Comparison of ENCODE assay signal across 9 cellular contexts in the genomic region with DNA sequence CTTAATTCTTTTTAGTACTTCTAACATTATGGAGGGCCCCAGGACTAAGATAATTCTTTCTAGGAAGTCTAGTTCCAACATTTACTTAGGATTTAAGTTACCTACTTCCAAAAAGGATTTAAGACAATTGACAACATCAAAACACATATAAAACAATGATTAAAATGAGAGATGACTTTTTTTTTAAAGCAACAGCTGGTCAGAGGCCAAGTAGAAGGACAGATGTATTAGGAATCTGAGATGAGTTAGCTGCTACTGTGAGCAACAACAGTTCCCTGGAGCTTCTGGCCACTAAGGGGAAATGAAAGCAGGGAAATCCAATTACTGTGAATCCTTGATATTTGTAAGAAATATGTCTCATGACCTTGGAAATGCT.
DNase-seq lines count a peak whose midpoint lies in the region; ATAC-seq and TF ChIP-seq lines count a peak whose summit lies in the region.
"Had no signal": no experiment of that assay in that cellular context is flagged by ENCODE, and none has a peak within 500 bp of the region (broad histone marks: within the 10 kb centered on the region; RNA-seq: fewer than 3 reads in every experiment).

No MANE protein-coding gene starts in this region.

- H3K9me2 ChIP-seq in neural cell (ENCODE audit: insufficient read depth, low read length) = no peaks in the 10 kb centered on the region
- H3K9me2 ChIP-seq in PC-3 (replicated peaks; ENCODE audit: low read length) = no peaks in the 10 kb centered on the region

- H4K20me1 ChIP-seq in neural cell (ENCODE audit: insufficient read depth) = no peaks in the 10 kb centered on the region
- H4K20me1 ChIP-seq in PC-3 (ENCODE audit: low read length) = no peaks in the 10 kb centered on the region

- H3K9me3 ChIP-seq in neural cell (ENCODE audit: low read length) (no peaks in the 10 kb centered on the region), PC-3 (ENCODE audit: low read length) (no peaks in the 10 kb centered on the region), WERI-Rb-1 (ENCODE audit: severe bottlenecking) (no peaks in the 10 kb centered on the region), left lung (no peaks in the 10 kb centered on the region)

- peaks cover 0 to 8% (median 2%) of the 10 kb centered on the region in 5 experiments for H3K9me3 Mint-ChIP-seq in brain

- no peak overlapping the region for H3K4me2 ChIP-seq in neural cell (ENCODE audit: low read length)
- no peak overlapping the region for H3K4me2 ChIP-seq in PC-3 (ENCODE audit: low read length)

- intact Hi-C loops in PC-3 (cut with micrococcal nuclease) = loop anchor here (1.0 to 10.0 kb wide), 4 partner anchors 81 to 904 kb away; no protein-coding TSS in a partner anchor
- intact Hi-C loops in left lung (cut with DNase I) = no loop called here

- no peak for TF ChIP-seq EP300 in neural cell (conservative IDR thresholded peaks at IDR 0.05; ENCODE audit: poor library complexity, severe bottlenecking)

- no peak for ATAC-seq in PC-3
- ATAC-seq in HG02870 (IDR thresholded peaks at IDR 0.05; ENCODE audit: unreplicated experiment) = no peak
- ATAC-seq in left lung = no peak

- DNase-seq in CD1c-positive myeloid dendritic cell (ENCODE audit: extremely low spot score) (peak; percentile 65), LHCN-M2 (ENCODE audit: low read depth) (peak; percentile 70), PC-3 (no peak), WERI-Rb-1 (no peak), left lung (no peak)
- DNase-seq: cerebellar nuclear complex had no signal

- H2AFZ ChIP-seq in neural cell (ENCODE audit: low read depth, low read length) (no peak overlapping the region), PC-3 (ENCODE audit: low read length) (no peak overlapping the region)

- peaks cover 29% of the 10 kb centered on the region for H3K4me1 Mint-ChIP-seq in brain

- H3K36me3 ChIP-seq in neural cell (ENCODE audit: insufficient read depth, low read length) (no peaks in the 10 kb centered on the region), PC-3 (ENCODE audit: low read depth, low read length) (no peaks in the 10 kb centered on the region), WERI-Rb-1 (no peaks in the 10 kb centered on the region), left lung (no peaks in the 10 kb centered on the region)

- H3K27ac Mint-ChIP-seq in brain = peak overlapping the region in 4 of 5 experiments; percentile 79 to 91 (median 85)

- no TSS peak for BruUV-seq in PC-3 (replicated peaks; lab: Mats Ljungman, UMichigan)

- H3K9ac ChIP-seq in neural cell (ENCODE audit: low read length) (no peak overlapping the region), PC-3 (ENCODE audit: low read length) (no peak overlapping the region)

- H3K4me1 ChIP-seq in PC-3 (ENCODE audit: insufficient read depth, low read length) = peaks cover 8% of the 10 kb centered on the region
- peaks cover 0 to 15% of the 10 kb centered on the region in 2 donors for H3K4me1 ChIP-seq in left lung

- H3K79me2 ChIP-seq in neural cell (replicated peaks; ENCODE audit: insufficient read depth, low read length) (no peaks in the 10 kb centered on the region), PC-3 (ENCODE audit: low read length) (no peaks in the 10 kb centered on the region)

- no peak overlapping the region for H3K27ac ChIP-seq in neural cell (ENCODE audit: low read length)
- H3K27ac ChIP-seq in PC-3 (ENCODE audit: low read length) = no peak overlapping the region
- H3K27ac ChIP-seq in WERI-Rb-1 = no peak overlapping the region
- no peak overlapping the region for H3K27ac ChIP-seq in left lung

- H3K4me3 ChIP-seq in neural cell (ENCODE audit: low read length) (no peak overlapping the region), PC-3 (ENCODE audit: low read length) (no peak overlapping the region), WERI-Rb-1 (ENCODE audit: low read depth, low read length) (no peak overlapping the region), left lung (no peak overlapping the region)

- H3K27me3 ChIP-seq in neural cell (ENCODE audit: insufficient read depth, low read depth, low read length) = peaks cover 7% of the 10 kb centered on the region
- H3K27me3 ChIP-seq in PC-3 (ENCODE audit: low read length) = peaks cover 64% of the 10 kb centered on the region
- H3K27me3 ChIP-seq in WERI-Rb-1 (ENCODE audit: insufficient read depth, low read depth, severe bottlenecking) = no peaks in the 10 kb centered on the region
- peaks cover 0 to 14% of the 10 kb centered on the region in 2 donors for H3K27me3 ChIP-seq in left lung

- TF ChIP-seq RAD21 in neural cell (conservative IDR thresholded peaks at IDR 0.05) = no peak

- TF ChIP-seq CTCF in brain (conservative IDR thresholded peaks at IDR 0.05) = peak; percentile 7 to 27
- TF ChIP-seq CTCF in neural cell (IDR thresholded peaks at IDR 0.05; ENCODE audit: poor library complexity, severe bottlenecking) = peak; percentile 24
- TF ChIP-seq CTCF in PC-3 (conservative IDR thresholded peaks at IDR 0.05; ENCODE audit: low read depth, low read length) = no peak
- TF ChIP-seq CTCF in WERI-Rb-1 (IDR thresholded peaks at IDR 0.05; ENCODE audit: low read depth, low read length) = no peak
- no peak for TF ChIP-seq CTCF in left lung (IDR thresholded peaks at IDR 0.05)

- POLR2A ChIA-PET in PC-3 (lab: Charles Lee; ENCODE audit: unreplicated experiment) = no interaction called here

- H3F3A ChIP-seq in neural cell (ENCODE audit: insufficient read depth, low read length, poor library complexity, severe bottlenecking) (no peaks in the 10 kb centered on the region), PC-3 (ENCODE audit: low read length, unreplicated experiment) (no peaks in the 10 kb centered on the region)

- peaks cover 11% of the 10 kb centered on the region for H3K36me3 Mint-ChIP-seq in brain

- peak overlapping the region in 2 of 5 experiments; percentile 58 to 82 for H3K4me3 Mint-ChIP-seq in brain

- CTCF ChIA-PET in PC-3 (lab: Charles Lee) = interaction anchor here (0.6 to 1.1 kb wide), 5 partner anchors 70 to 908 kb away, joined by 3 to 5 read pairs (median 4); no protein-coding TSS in a partner anchor

- peaks cover 11% of the 10 kb centered on the region for H3K27me3 Mint-ChIP-seq in brain

TF ChIP-seq in neural cell, 6 proteins besides CTCF, POLR2A, EP300 and RAD21:
- TF ChIP-seq, protein P1, sequence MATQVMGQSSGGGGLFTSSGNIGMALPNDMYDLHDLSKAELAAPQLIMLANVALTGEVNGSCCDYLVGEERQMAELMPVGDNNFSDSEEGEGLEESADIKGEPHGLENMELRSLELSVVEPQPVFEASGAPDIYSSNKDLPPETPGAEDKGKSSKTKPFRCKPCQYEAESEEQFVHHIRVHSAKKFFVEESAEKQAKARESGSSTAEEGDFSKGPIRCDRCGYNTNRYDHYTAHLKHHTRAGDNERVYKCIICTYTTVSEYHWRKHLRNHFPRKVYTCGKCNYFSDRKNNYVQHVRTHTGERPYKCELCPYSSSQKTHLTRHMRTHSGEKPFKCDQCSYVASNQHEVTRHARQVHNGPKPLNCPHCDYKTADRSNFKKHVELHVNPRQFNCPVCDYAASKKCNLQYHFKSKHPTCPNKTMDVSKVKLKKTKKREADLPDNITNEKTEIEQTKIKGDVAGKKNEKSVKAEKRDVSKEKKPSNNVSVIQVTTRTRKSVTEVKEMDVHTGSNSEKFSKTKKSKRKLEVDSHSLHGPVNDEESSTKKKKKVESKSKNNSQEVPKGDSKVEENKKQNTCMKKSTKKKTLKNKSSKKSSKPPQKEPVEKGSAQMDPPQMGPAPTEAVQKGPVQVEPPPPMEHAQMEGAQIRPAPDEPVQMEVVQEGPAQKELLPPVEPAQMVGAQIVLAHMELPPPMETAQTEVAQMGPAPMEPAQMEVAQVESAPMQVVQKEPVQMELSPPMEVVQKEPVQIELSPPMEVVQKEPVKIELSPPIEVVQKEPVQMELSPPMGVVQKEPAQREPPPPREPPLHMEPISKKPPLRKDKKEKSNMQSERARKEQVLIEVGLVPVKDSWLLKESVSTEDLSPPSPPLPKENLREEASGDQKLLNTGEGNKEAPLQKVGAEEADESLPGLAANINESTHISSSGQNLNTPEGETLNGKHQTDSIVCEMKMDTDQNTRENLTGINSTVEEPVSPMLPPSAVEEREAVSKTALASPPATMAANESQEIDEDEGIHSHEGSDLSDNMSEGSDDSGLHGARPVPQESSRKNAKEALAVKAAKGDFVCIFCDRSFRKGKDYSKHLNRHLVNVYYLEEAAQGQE (IDR thresholded peaks at IDR 0.05; ENCODE audit: borderline replicate concordance) = no peak
- TF ChIP-seq EZH2 (IDR thresholded peaks at IDR 0.05; ENCODE audit: borderline replicate concordance, insufficient read depth, low read length, poor library complexity, severe bottlenecking) (no peak), POLR2AphosphoS5 (IDR thresholded peaks at IDR 0.05) (no peak), TAF1 (IDR thresholded peaks at IDR 0.05; ENCODE audit: low read depth) (no peak), SMC3 (conservative IDR thresholded peaks at IDR 0.05; ENCODE audit: poor library complexity) (no peak), MXI1 (conservative IDR thresholded peaks at IDR 0.05; ENCODE audit: poor library complexity, severe bottlenecking) (no peak)

Comparison
In these comparisons a context has a peak if more than half of its experiments do, and no peak if none do; other contexts are left out.
1. DNase-seq: peak in CD1c-positive myeloid dendritic cell (single experiment) and LHCN-M2 (single experiment); none in PC-3 (single experiment), WERI-Rb-1 (single experiment) and left lung (0 of 2).
2. CTCF ChIP-seq: peak in brain (2 of 2) and neural cell (single experiment); none in PC-3 (single experiment), WERI-Rb-1 (single experiment) and left lung (0 of 2).